Comparison of ENCODE assay signal across 18 cellular contexts in genomic region chr1:57683037-57683928, GRCh38.
A peak's percentile ranks its signal among the peaks of the same experiment; 100 is the strongest.
DNase-seq lines count a peak whose midpoint lies in the region; ATAC-seq, FAIRE-seq and TF ChIP-seq lines count a peak whose summit lies in the region.
"Had no signal": no experiment of that assay in that cellular context is flagged by ENCODE, and none has a peak within 500 bp of the region (broad histone marks: within the 10 kb centered on the region; RNA-seq: fewer than 3 reads in every experiment).

No MANE protein-coding gene starts in this region.

- intact Hi-C loops in HepG2 (cut with micrococcal nuclease; ENCODE audit: unreplicated experiment): no loop called here
- intact Hi-C loops in right lobe of liver (cut with DNase I): no loop called here
- intact Hi-C loops in activated T-helper 1 cell treated with anti-CD3 and anti-CD28 coated beads, Interleukin-12 subunit alpha, Interleukin-12 subunit beta, Interleukin-2, Interleukin-4 antibody, amounts not matched to agents 30 ng/mL and 10 ng/mL and 1 ng/mL, durations not matched to agents 14 hours and 24 hours and 36 hours (cut with micrococcal nuclease): no loop called here

- no peak overlapping the region for H2BK120ac ChIP-seq in H1 (replicated peaks; ENCODE audit: low read depth, low read length)

- H2BK15ac ChIP-seq in H1 (ENCODE audit: low read length): peak overlapping the region; percentile 22; the same call in 1 of the 2 replicates

- H4K8ac ChIP-seq in H1 (ENCODE audit: extremely low read depth, insufficient read depth, low read length): no peak overlapping the region

- no peak for ATAC-seq in HepG2
- ATAC-seq in right lobe of liver: no peak
- no peak for ATAC-seq in GM18868 (IDR thresholded peaks at IDR 0.05; ENCODE audit: unreplicated experiment)
- ATAC-seq: A549, Right ventricle myocardium inferior had no signal

- peaks cover 1% of the 10 kb centered on the region for H3K36me3 Mint-ChIP-seq in neural progenitor cell
- H3K36me3 Mint-ChIP-seq in activated T-helper 1 cell treated with anti-CD3 and anti-CD28 coated beads, Interleukin-12 subunit alpha, Interleukin-12 subunit beta, Interleukin-2, Interleukin-4 antibody, amounts not matched to agents 30 ng/mL and 10 ng/mL and 1 ng/mL, durations not matched to agents 14 hours and 24 hours and 36 hours (ENCODE audit: low read depth): no peaks in the 10 kb centered on the region

- CTCF ChIA-PET in HepG2 (lab: Yijun Ruan, JAX; ENCODE audit: low intra/inter-chr PET ratio, low total read pairs) (no interaction called here), H1 (lab: Charles Lee; ENCODE audit: partially characterized antibody) (interaction anchor here (0.5 to 1.4 kb wide), 15 partner anchors 8 to 285 kb away, joined by 3 to 6 read pairs (median 4); partner anchors contain the start of gene DAB1)

- in situ Hi-C loops in HepG2 (cut with HindIII; ENCODE audit: extremely low pct_ligation_motif_present, low pct_unique_long_range_greater_than_20kb): no loop called here

- no peak overlapping the region for H3K23ac ChIP-seq in H1 (ENCODE audit: insufficient read length)

- H3K9me3 Mint-ChIP-seq in neural progenitor cell: peaks cover 27% of the 10 kb centered on the region
- H3K9me3 Mint-ChIP-seq in activated T-helper 1 cell treated with anti-CD3 and anti-CD28 coated beads, Interleukin-12 subunit alpha, Interleukin-12 subunit beta, Interleukin-2, Interleukin-4 antibody, amounts not matched to agents 30 ng/mL and 10 ng/mL and 1 ng/mL, durations not matched to agents 14 hours and 24 hours and 36 hours: peaks cover 3% of the 10 kb centered on the region

- TF ChIP-seq EP300 in HepG2 (IDR thresholded peaks at IDR 0.05; ENCODE audit: low read depth in 2 of 2, low read length in 2 of 2) (no peak), HepG2 (CRISPR knock-in tag; IDR thresholded peaks at IDR 0.05; ENCODE audit: borderline replicate concordance) (no peak), H1 (IDR thresholded peaks at IDR 0.05; ENCODE audit: borderline replicate concordance in 1 of 2, low read depth in 2 of 2, low read length in 2 of 2) (no peak)

- WGBS in HepG2 (ENCODE audit: low lambda C conversion rate): 2% methylated on average over 4 of the region's 7 CpGs
- 31% methylated on average over 3 of the region's 7 CpGs for WGBS in right lobe of liver (ENCODE audit: insufficient coverage, low coverage, low lambda C conversion rate, missing lambda C conversion rate)
- 69% methylated on average over 7 of the region's 7 CpGs; no CpG with 5 or more reads in 1 of the 2 experiments for WGBS in H1 (ENCODE audit: extremely low coverage in 1 of 2, insufficient coverage in 1 of 2, insufficient read length in 1 of 2, insufficient replicate concordance in 2 of 2, low coverage in 1 of 2, low lambda C conversion rate in 2 of 2, missing lambda C conversion rate in 1 of 2), 2 experiments

- H2AFZ ChIP-seq in HepG2 (ENCODE audit: low read length) (no peak overlapping the region), H1 (ENCODE audit: low read length) (no peak overlapping the region), neural progenitor cell (replicated peaks) (no peak overlapping the region)
- H2AFZ ChIP-seq: GM23248 had no signal

- no peak overlapping the region for H4K5ac ChIP-seq in H1 (ENCODE audit: insufficient read length, low read depth, low read length)

- no peak for TF ChIP-seq POLR2A in HepG2 (IDR thresholded peaks at IDR 0.05; ENCODE audit: insufficient read depth in 1 of 2, low read depth in 2 of 2, low read length in 2 of 2)
- no peak for TF ChIP-seq POLR2A in right lobe of liver (IDR thresholded peaks at IDR 0.05)
- TF ChIP-seq POLR2A in H1 (IDR thresholded peaks at IDR 0.05; ENCODE audit: control extremely low read depth in 1 of 2, low read depth in 2 of 2, low read length in 2 of 2): no peak

- H4K20me1 ChIP-seq in HepG2 (ENCODE audit: insufficient read depth, low read length) (no peaks in the 10 kb centered on the region), H1 (replicated peaks in 1 of 2; ENCODE audit: control insufficient read depth in 1 of 2, insufficient read depth in 2 of 2, low read length in 2 of 2) (no peaks in the 10 kb centered on the region), neural progenitor cell (ENCODE audit: low read depth) (no peaks in the 10 kb centered on the region)

- H3K4me1 ChIP-seq in HepG2 (ENCODE audit: insufficient read depth, low read length) (no peaks in the 10 kb centered on the region), right lobe of liver (no peaks in the 10 kb centered on the region), H1 (replicated peaks in 1 of 4; ENCODE audit: control insufficient read depth in 3 of 4, insufficient read depth in 4 of 4, low read length in 3 of 4) (peaks cover 0 to 3% (median 0%) of the 10 kb centered on the region in 4 experiments; a peak in 1 of 7 replicates), neural progenitor cell (peaks cover 10% of the 10 kb centered on the region)
- H3K4me1 ChIP-seq: A549, BE2C, SJSA1 had no signal

- no peak for FAIRE-seq in HepG2 (lab: Jason Lieb, UNC)
- FAIRE-seq in H1 (lab: Jason Lieb, UNC): no peak
- FAIRE-seq: A549 had no signal

- no peak overlapping the region for H3K56ac ChIP-seq in H1 (replicated peaks; ENCODE audit: insufficient read length, low read depth, low read length)

- H4K91ac ChIP-seq in H1 (replicated peaks; ENCODE audit: insufficient read length, low read length): no peak overlapping the region

- no peak for DNase-seq in HepG2 (ENCODE audit: low spot score)
- DNase-seq in right lobe of liver: no peak
- DNase-seq in H1 (ENCODE audit: low read depth in 1 of 2, low spot score in 2 of 2): peak in 1 of 2 experiments; percentile 61
- peak; percentile 25 for DNase-seq in neural progenitor cell (ENCODE audit: low spot score)
- DNase-seq in kidney tubule cell (ENCODE audit: low spot score): no peak
- DNase-seq in activated T-helper 1 cell treated with anti-CD3 and anti-CD28 coated beads, Interleukin-12 subunit alpha, Interleukin-12 subunit beta, Interleukin-2, Interleukin-4 antibody, amounts not matched to agents 30 ng/mL and 10 ng/mL and 1 ng/mL, durations not matched to agents 14 hours and 24 hours and 36 hours (ENCODE audit: low spot score): no peak
- DNase-seq: BE2C, DMS79, GM23248, Kasumi-1, MG63, NCI-H1417, NCI-H1930, NCI-H774 had no signal

- H3K27me3 ChIP-seq in HepG2 (ENCODE audit: control insufficient read depth in 1 of 2, insufficient read depth in 2 of 2, low read length in 2 of 2) (no peaks in the 10 kb centered on the region), right lobe of liver (no peaks in the 10 kb centered on the region), H1 (replicated peaks in 1 of 4; ENCODE audit: control insufficient read depth in 3 of 4, extremely low read depth in 1 of 4, insufficient read depth in 3 of 4, low read length in 3 of 4) (no peaks in the 10 kb centered on the region; a peak in 2 of 7 replicates), neural progenitor cell (no peaks in the 10 kb centered on the region)
- H3K27me3 ChIP-seq: BE2C, SJSA1 had no signal

- H3K9me3 ChIP-seq in HepG2 (ENCODE audit: low read length) (no peaks in the 10 kb centered on the region), right lobe of liver (no peaks in the 10 kb centered on the region), H1 (ENCODE audit: insufficient read depth in 2 of 2, low read depth in 1 of 2, low read length in 1 of 2) (no peaks in the 10 kb centered on the region), neural progenitor cell (ENCODE audit: low read depth) (no peaks in the 10 kb centered on the region)
- H3K9me3 ChIP-seq: A549, BE2C, SJSA1 had no signal

- H3K4me3 Mint-ChIP-seq in neural progenitor cell: no peak overlapping the region
- H3K4me3 Mint-ChIP-seq in activated T-helper 1 cell treated with anti-CD3 and anti-CD28 coated beads, Interleukin-12 subunit alpha, Interleukin-12 subunit beta, Interleukin-2, Interleukin-4 antibody, amounts not matched to agents 30 ng/mL and 10 ng/mL and 1 ng/mL, durations not matched to agents 14 hours and 24 hours and 36 hours: no peak overlapping the region

- no peak for TF ChIP-seq CTCF in HepG2 (CRISPR knock-in tag; IDR thresholded peaks at IDR 0.05)
- no peak for TF ChIP-seq CTCF in right lobe of liver (IDR thresholded peaks at IDR 0.05)
- TF ChIP-seq CTCF in H1 (IDR thresholded peaks at IDR 0.05; ENCODE audit: control extremely low read depth in 1 of 3, insufficient read depth in 1 of 3, low read depth in 1 of 3, low read length in 3 of 3): peak; percentile 35 to 61 (median 55); a peak in 3 of 4 replicates
- TF ChIP-seq CTCF in neural progenitor cell (IDR thresholded peaks at IDR 0.05): no peak

- H3K23me2 ChIP-seq in H1 (ENCODE audit: low read depth, low read length): no peaks in the 10 kb centered on the region

- H3K79me1 ChIP-seq in H1 (ENCODE audit: low read depth, low read length): no peaks in the 10 kb centered on the region

- no peak for TF ChIP-seq RAD21 in HepG2 (CRISPR knock-in tag; IDR thresholded peaks at IDR 0.05)
- peak; percentile 51 to 56 for TF ChIP-seq RAD21 in H1 (IDR thresholded peaks at IDR 0.05 in 1 of 2, conservative IDR thresholded peaks at IDR 0.05 in 1 of 2; ENCODE audit: low read depth in 2 of 2, low read length in 2 of 2)

- no peak overlapping the region; the same call in 1 of the 2 replicates for H3K18ac ChIP-seq in H1 (ENCODE audit: extremely low read depth, low read length)

- POLR2A ChIA-PET in HepG2 (lab: Yijun Ruan, JAX) (no interaction called here), H1 (lab: Charles Lee; ENCODE audit: partially characterized antibody) (no interaction called here)

- H3K9ac ChIP-seq in HepG2 (ENCODE audit: insufficient read depth, low read depth, low read length): no peak overlapping the region
- H3K9ac ChIP-seq in H1 (replicated peaks in 1 of 4; ENCODE audit: extremely low read depth in 1 of 4, low read depth in 3 of 4, low read length in 3 of 4): no peak overlapping the region
- no peak overlapping the region for H3K9ac ChIP-seq in neural progenitor cell
- H3K9ac ChIP-seq: GM23248 had no signal

- H2AK5ac ChIP-seq in H1 (ENCODE audit: low read depth, low read length): no peak overlapping the region

- H2BK20ac ChIP-seq in H1 (ENCODE audit: low read length): no peak overlapping the region

- no peak overlapping the region for H3K27ac Mint-ChIP-seq in neural progenitor cell
- no peak overlapping the region for H3K27ac Mint-ChIP-seq in activated T-helper 1 cell treated with anti-CD3 and anti-CD28 coated beads, Interleukin-12 subunit alpha, Interleukin-12 subunit beta, Interleukin-2, Interleukin-4 antibody, amounts not matched to agents 30 ng/mL and 10 ng/mL and 1 ng/mL, durations not matched to agents 14 hours and 24 hours and 36 hours

- no TSS peak for BruUV-seq in HepG2 (replicated peaks; lab: Mats Ljungman, UMichigan)

- no peak overlapping the region for H3K27ac ChIP-seq in HepG2 (ENCODE audit: extremely low read length, insufficient read depth, low read length)
- no peak overlapping the region for H3K27ac ChIP-seq in right lobe of liver
- no peak overlapping the region for H3K27ac ChIP-seq in H1 (ENCODE audit: low read depth, low read length)
- no peak overlapping the region for H3K27ac ChIP-seq in neural progenitor cell
- H3K27ac ChIP-seq: A549, GM23248, SJSA1 had no signal

- no peaks in the 10 kb centered on the region for H3K27me3 Mint-ChIP-seq in neural progenitor cell (ENCODE audit: insufficient read depth, low read depth)
- H3K27me3 Mint-ChIP-seq in activated T-helper 1 cell treated with anti-CD3 and anti-CD28 coated beads, Interleukin-12 subunit alpha, Interleukin-12 subunit beta, Interleukin-2, Interleukin-4 antibody, amounts not matched to agents 30 ng/mL and 10 ng/mL and 1 ng/mL, durations not matched to agents 14 hours and 24 hours and 36 hours (ENCODE audit: insufficient read depth): no peaks in the 10 kb centered on the region

- no peaks in the 10 kb centered on the region for H3K79me2 ChIP-seq in HepG2 (ENCODE audit: insufficient read depth, low read length)
- no peaks in the 10 kb centered on the region for H3K79me2 ChIP-seq in H1 (ENCODE audit: control insufficient read depth in 1 of 2, insufficient read depth in 2 of 2, low read length in 2 of 2)
- no peaks in the 10 kb centered on the region for H3K79me2 ChIP-seq in neural progenitor cell (ENCODE audit: low read depth)

- H3K4me2 ChIP-seq in HepG2 (ENCODE audit: low read depth, low read length) (no peak overlapping the region), H1 (ENCODE audit: insufficient read depth in 1 of 2, low read depth in 2 of 2, low read length in 2 of 2) (no peak overlapping the region), neural progenitor cell (no peak overlapping the region)
- H3K4me2 ChIP-seq: A549 had no signal

- no peak overlapping the region for H3K14ac ChIP-seq in H1 (ENCODE audit: insufficient read length)

- no peaks in the 10 kb centered on the region for H3F3A ChIP-seq in neural progenitor cell (ENCODE audit: low read depth)

- H3K4me3 ChIP-seq in HepG2 (replicated peaks in 1 of 3; ENCODE audit: insufficient read depth in 1 of 3, low read depth in 2 of 3, low read length in 3 of 3): no peak overlapping the region
- no peak overlapping the region for H3K4me3 ChIP-seq in right lobe of liver
- H3K4me3 ChIP-seq in H1 (ENCODE audit: extremely low read depth in 1 of 4, insufficient read depth in 2 of 4, low read depth in 3 of 4, low read length in 4 of 4): no peak overlapping the region
- H3K4me3 ChIP-seq in neural progenitor cell: no peak overlapping the region
- H3K4me3 ChIP-seq: A549, GM23248, MG63, SJSA1 had no signal

- no peak overlapping the region for H2BK5ac ChIP-seq in H1 (ENCODE audit: low read depth, low read length)

- no peak overlapping the region for H3K4ac ChIP-seq in H1 (replicated peaks; ENCODE audit: insufficient read length, low read depth, low read length)

- H3K4me1 Mint-ChIP-seq in neural progenitor cell: peaks cover 7% of the 10 kb centered on the region
- no peaks in the 10 kb centered on the region for H3K4me1 Mint-ChIP-seq in activated T-helper 1 cell treated with anti-CD3 and anti-CD28 coated beads, Interleukin-12 subunit alpha, Interleukin-12 subunit beta, Interleukin-2, Interleukin-4 antibody, amounts not matched to agents 30 ng/mL and 10 ng/mL and 1 ng/mL, durations not matched to agents 14 hours and 24 hours and 36 hours (ENCODE audit: low read depth)

- H2BK12ac ChIP-seq in H1 (ENCODE audit: low read depth, low read length): peak overlapping the region; percentile 22; the same call in 1 of the 2 replicates

- H3K36me3 ChIP-seq in HepG2 (replicated peaks in 1 of 2; ENCODE audit: control insufficient read depth in 1 of 2, insufficient read depth in 2 of 2, low read length in 2 of 2) (no peaks in the 10 kb centered on the region), right lobe of liver (no peaks in the 10 kb centered on the region), H1 (ENCODE audit: control insufficient read depth in 2 of 4, insufficient read depth in 4 of 4, low read length in 3 of 4) (no peaks in the 10 kb centered on the region), neural progenitor cell (no peaks in the 10 kb centered on the region)
- H3K36me3 ChIP-seq: BE2C, MG63, SJSA1 had no signal

Comparison
In these comparisons a context has a peak if more than half of its experiments do, and no peak if none do; other contexts are left out.
1. CTCF ChIP-seq: peak in H1 (3 of 3); none in HepG2 (single experiment), right lobe of liver (0 of 4) and neural progenitor cell (single experiment).
2. Of the 41 proteins assayed by ChIP-seq in both HepG2 and H1: peak only in HepG2: none; only in H1: CTCF, MAX and RAD21; in both: none; in neither: 38.